20 cellular contexts compared by ENCODE assay signal in the genomic region with DNA sequence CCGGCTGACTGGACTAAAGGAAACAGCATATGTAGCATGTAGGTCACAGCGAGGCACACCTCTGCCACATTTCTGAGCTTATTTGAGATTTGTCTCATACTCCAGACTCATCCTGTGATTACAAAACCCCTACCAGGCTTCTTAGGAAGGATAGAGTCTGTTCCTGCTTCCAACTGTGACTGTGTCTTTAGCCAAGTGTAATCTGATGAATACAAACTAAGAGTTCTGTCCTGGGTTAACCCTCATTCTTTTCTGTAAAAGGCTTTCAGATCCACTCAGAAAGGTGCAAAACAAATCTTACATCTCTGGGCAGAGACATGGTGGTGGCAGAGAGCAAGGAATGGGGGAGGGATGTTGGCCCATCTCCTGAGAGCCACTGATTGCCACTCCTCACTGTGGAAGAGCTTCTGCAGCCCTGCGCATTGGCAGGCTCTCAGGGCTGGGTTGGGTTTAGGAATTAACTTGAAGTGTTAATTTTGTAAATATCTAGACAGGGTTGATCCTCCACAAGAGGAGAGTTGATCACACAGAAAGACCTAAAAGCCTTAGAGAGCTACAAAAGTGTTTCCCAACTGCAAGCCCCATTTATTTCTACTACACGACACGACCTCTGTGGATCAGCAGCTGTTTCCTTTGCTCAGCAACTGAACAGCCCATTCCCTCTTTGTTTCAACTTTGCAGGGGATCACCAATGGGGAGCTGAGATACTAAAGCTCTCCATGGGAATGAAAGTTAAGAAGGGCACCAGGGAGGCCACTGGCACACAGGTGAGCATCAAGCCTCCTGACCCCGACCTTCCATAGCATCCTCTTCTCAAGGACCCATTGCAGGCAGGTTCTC. TPM values are rescaled to one million over a fixed set of nuclear protein-coding genes. Genes with fewer than 3 reads are reported as not detected.
A peak's percentile ranks its signal among the peaks of the same experiment; 100 is the strongest.
DNase-seq lines count a peak whose midpoint lies in the region; ATAC-seq and TF ChIP-seq lines count a peak whose summit lies in the region.
"Had no signal": no experiment of that assay in that cellular context is flagged by ENCODE, and none has a peak within 500 bp of the region (broad histone marks: within the 10 kb centered on the region; RNA-seq: fewer than 3 reads in every experiment).

No MANE protein-coding gene starts in this region.

- no peak for TF ChIP-seq CTCF in WERI-Rb-1 (IDR thresholded peaks at IDR 0.05; ENCODE audit: low read depth, low read length)
- TF ChIP-seq CTCF in esophagus squamous epithelium (IDR thresholded peaks at IDR 0.05) = no peak
- TF ChIP-seq CTCF in stomach (IDR thresholded peaks at IDR 0.05) = no peak

- no peaks in the 10 kb centered on the region for H3K27me3 ChIP-seq in WERI-Rb-1 (ENCODE audit: insufficient read depth, low read depth, severe bottlenecking)
- H3K27me3 ChIP-seq in esophagus squamous epithelium = no peaks in the 10 kb centered on the region
- H3K27me3 ChIP-seq in stomach = no peaks in the 10 kb centered on the region

- no peak for TF ChIP-seq POLR2A in esophagus squamous epithelium (IDR thresholded peaks at IDR 0.05)
- TF ChIP-seq POLR2A in stomach (IDR thresholded peaks at IDR 0.05) = no peak

- H3K9me3 ChIP-seq in WERI-Rb-1 (ENCODE audit: severe bottlenecking) (no peaks in the 10 kb centered on the region), esophagus squamous epithelium (no peaks in the 10 kb centered on the region), stomach (no peaks in the 10 kb centered on the region)
- H3K9me3 ChIP-seq: HAP-1 had no signal

- ATAC-seq in GM19463 (IDR thresholded peaks at IDR 0.05; ENCODE audit: unreplicated experiment) = no peak

- WGBS in esophagus squamous epithelium, 2 donors = 65 to 86% methylated on average over 5 to 6 of the region's 6 CpGs
- 56 to 81% (median 76%) methylated on average over 6 of the region's 6 CpGs for WGBS in stomach, 5 donors

- H3K4me3 ChIP-seq in WERI-Rb-1 (ENCODE audit: low read depth, low read length) (peak overlapping the region; percentile 2; the same call in 1 of the 2 replicates), esophagus squamous epithelium (no peak overlapping the region), stomach (no peak overlapping the region)
- H3K4me3 ChIP-seq: HAP-1 had no signal

- H3K36me3 ChIP-seq in WERI-Rb-1 (no peaks in the 10 kb centered on the region), esophagus squamous epithelium (no peaks in the 10 kb centered on the region), stomach (no peaks in the 10 kb centered on the region)
- H3K36me3 ChIP-seq: HAP-1 had no signal

- TF ChIP-seq EP300 in stomach (IDR thresholded peaks at IDR 0.05) = no peak

- DNase-seq in WERI-Rb-1 = peak; percentile 48
- no peak for DNase-seq in esophagus squamous epithelium (lab: John Stamatoyannopoulos, UW)
- DNase-seq in lung microvascular endothelial cell (ENCODE audit: low read depth in 2 of 2) = peak; percentile 64 to 79
- DNase-seq in stomach = no peak
- DNase-seq in SW 1271 (lab: John Stamatoyannopoulos, UW) = no peak
- no peak for DNase-seq in NCI-H748 (lab: John Stamatoyannopoulos, UW; ENCODE audit: unreplicated experiment)
- DNase-seq in NOMO-1 treated with DMSO at 0.1 percent for 48 hours (lab: John Stamatoyannopoulos, UW; ENCODE audit: unreplicated experiment) = no peak
- DNase-seq: activated CD4-positive, alpha-beta T cell treated with anti-CD3 and anti-CD28 coated beads, Interleukin-2, amount 10 ng/mL, durations not matched to agents 7 days and 5 days; activated naive CD4-positive, alpha-beta T cell treated with Interleukin-2 at 50 U/mL for 16 hours; COR-L47; erythroblast; glutamatergic neuron; immature natural killer cell; mesenchymal stem cell; NCI-H1694 treated with DMSO at 0.1 percent for 48 hours; retina; stimulated activated naive CD4-positive, alpha-beta T cell; trophoblast cell had no signal

- intact Hi-C loops in esophagus squamous epithelium (cut with DNase I) = no loop called here
- intact Hi-C loops in stomach (cut with DNase I; ENCODE audit: low total_unique reads) = no loop called here

- peaks cover 0 to 59% (median 5%) of the 10 kb centered on the region in 3 donors for H3K4me1 ChIP-seq in esophagus squamous epithelium
- H3K4me1 ChIP-seq in stomach = peaks cover 9 to 52% (median 27%) of the 10 kb centered on the region in 4 donors
- H3K4me1 ChIP-seq: HAP-1 had no signal

- H3K27ac ChIP-seq in WERI-Rb-1 = peak overlapping the region; percentile 33
- H3K27ac ChIP-seq in esophagus squamous epithelium = peak overlapping the region in 3 of 4 donors; percentile 36 to 77 (median 62)
- peak overlapping the region in 3 of 5 donors; percentile 57 to 65 (median 58) for H3K27ac ChIP-seq in stomach

RNA-seq across cellular contexts. Expression of a gene that starts 23.7 kb away (rescaled TPM):
- 100 to 1,000 TPM in 2 of 4 donors, 10 to 100 TPM in 2; 65.0 to 217 (median 85.3) TPM for total RNA-seq in esophagus squamous epithelium
- 396 and 652 TPM in 2 replicates for total RNA-seq in lung microvascular endothelial cell
- 100 to 1,000 TPM; 155 to 475 (median 267) TPM for total RNA-seq in stomach
- 10 to 100 TPM; 28.7 to 33.6 (median 29.6) TPM for polyA plus RNA-seq in stomach

Comparison
In these comparisons a context has a peak if more than half of its experiments do, and no peak if none do; other contexts are left out.
1. DNase-seq: peak in WERI-Rb-1 (single experiment) and lung microvascular endothelial cell (2 of 2); none in esophagus squamous epithelium (single experiment), stomach (single experiment), SW 1271 (0 of 2), NCI-H748 (single experiment) and NOMO-1 treated with DMSO at 0.1 percent for 48 hours (single experiment).
2. Peak in every context shown above with its lines, with median percentiles within 50 percentile points of each other: H3K27ac ChIP-seq.